ENCODE assay signal across 30 cellular contexts in the genomic region with DNA sequence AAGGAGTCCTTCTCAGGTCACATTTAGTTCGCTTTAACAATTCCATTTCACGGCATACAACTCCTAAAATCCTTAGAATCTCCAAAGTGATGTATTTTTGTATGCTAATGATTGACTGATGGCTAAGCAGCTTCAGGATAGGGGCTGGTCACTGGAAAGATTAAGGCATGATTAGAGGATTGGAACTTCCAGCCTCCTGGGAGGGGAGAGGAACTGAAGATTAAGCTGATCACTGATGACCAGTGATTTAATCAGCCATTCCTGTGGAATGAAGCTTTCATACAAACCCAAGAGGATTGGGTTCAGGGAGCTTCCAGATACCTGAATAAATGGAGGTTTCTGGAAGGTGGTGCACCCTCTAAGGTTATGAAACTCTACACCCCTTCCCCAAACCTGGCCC.
"Had no signal": no experiment of that assay in that cellular context is flagged by ENCODE, and none has a peak within 500 bp of the region (broad histone marks: within the 10 kb centered on the region; RNA-seq: fewer than 3 reads in every experiment).

No MANE protein-coding gene starts in this region.

- ATAC-seq: activated CD4-positive, alpha-beta T cell treated with anti-CD3 and anti-CD28 coated beads for 36 hours; activated T-helper 17 cell treated with anti-CD3 and anti-CD28 coated beads, Interleukin-2, amount 50 U/mL, for 72 hours; esophagus mucosa; foreskin keratinocyte; gastrocnemius medialis; heart right ventricle; T-helper 17 cell had no signal

- H3K27ac Mint-ChIP-seq: activated CD4-positive, alpha-beta memory T cell treated with anti-CD3 and anti-CD28 coated beads, Interleukin-2, amount 10 ng/mL, durations not matched to agents 7 days and 5 days; activated CD4-positive, alpha-beta T cell treated with anti-CD3 and anti-CD28 coated beads for 36 hours; activated CD4-positive, alpha-beta T cell treated with anti-CD3 and anti-CD28 coated beads, Interleukin-2, amount 10 ng/mL, durations not matched to agents 24 days and 14 days; activated naive CD8-positive, alpha-beta T cell; activated T-helper 17 cell treated with anti-CD3 and anti-CD28 coated beads, Interleukin-2, amount 50 U/mL, for 72 hours; dendritic cell treated with granulocyte-macrophage colony-stimulating factor and Interleukin-4, amounts not matched to agents 40 ng/mL and 50 ng/mL, for 4 days; endodermal cell; T-helper 17 cell; T-helper 2 cell treated with Interferon-gamma antibody and Interleukin-4, amounts not matched to agents 5 μg/mL and 100 μg/mL, for 36 hours had no signal

- H3K9me3 Mint-ChIP-seq: activated CD4-positive, alpha-beta memory T cell treated with anti-CD3 and anti-CD28 coated beads, Interleukin-2, amount 10 ng/mL, durations not matched to agents 7 days and 5 days; activated CD4-positive, alpha-beta T cell treated with anti-CD3 and anti-CD28 coated beads, Interleukin-2, amount 10 ng/mL, durations not matched to agents 24 days and 14 days; activated T-cell treated with anti-CD3 and anti-CD28 coated beads, Interleukin-2, amount 50 U/mL, for 4 hours; activated T-helper 17 cell treated with anti-CD3 and anti-CD28 coated beads, Interleukin-2, amount 50 U/mL, for 72 hours; central memory CD8-positive, alpha-beta T cell; dendritic cell treated with granulocyte-macrophage colony-stimulating factor and Interleukin-4, amounts not matched to agents 40 ng/mL and 50 ng/mL, for 4 days; endodermal cell; T-helper 2 cell treated with Interferon-gamma antibody and Interleukin-4, amounts not matched to agents 5 μg/mL and 100 μg/mL, for 36 hours had no signal

- H3K4me1 Mint-ChIP-seq: activated CD4-positive, alpha-beta T cell treated with anti-CD3 and anti-CD28 coated beads for 36 hours; activated CD4-positive, alpha-beta T cell treated with anti-CD3 and anti-CD28 coated beads, Interleukin-2, amount 10 ng/mL, durations not matched to agents 24 days and 14 days; activated T-helper 17 cell treated with anti-CD3 and anti-CD28 coated beads, Interleukin-2, amount 50 U/mL, for 72 hours; central memory CD8-positive, alpha-beta T cell had no signal

- H3K27ac ChIP-seq: brain microvascular endothelial cell, coronary artery, dorsolateral prefrontal cortex, foreskin keratinocyte, gastrocnemius medialis, heart right ventricle had no signal

- H3K36me3 ChIP-seq: brain microvascular endothelial cell, gastrocnemius medialis, heart right ventricle had no signal

- H3K27me3 ChIP-seq: brain microvascular endothelial cell had no signal

- H3K4me1 ChIP-seq: foreskin keratinocyte, gastrocnemius medialis, heart right ventricle had no signal

- H3K9me3 ChIP-seq: gastrocnemius medialis, heart right ventricle had no signal

- H3K36me3 Mint-ChIP-seq: activated naive CD8-positive, alpha-beta T cell had no signal

- DNase-seq: activated CD4-positive, alpha-beta memory T cell treated with anti-CD3 and anti-CD28 coated beads, Interleukin-2, amount 10 ng/mL, durations not matched to agents 7 days and 5 days; activated CD4-positive, alpha-beta T cell treated with anti-CD3 and anti-CD28 coated beads for 36 hours; activated CD4-positive, alpha-beta T cell treated with anti-CD3 and anti-CD28 coated beads, Interleukin-2, amount 10 ng/mL, durations not matched to agents 24 days and 14 days; activated CD4-positive, CD25-positive, alpha-beta regulatory T cell; activated CD4-positive, CD25-positive, alpha-beta regulatory T cell treated with anti-CD3 and anti-CD28 coated beads, Interleukin-2, amount 50 U/mL, for 72 hours; activated CD8-positive, alpha-beta memory T cell treated with anti-CD3 and anti-CD28 coated beads for 24 hours; activated effector memory CD4-positive, alpha-beta T cell treated with Interleukin-2 at 50 U/mL for 16 hours; activated gamma-delta T cell treated with Interleukin-2 at 50 U/mL for 16 hours; activated naive CD4-positive, alpha-beta T cell treated with anti-CD3 and anti-CD28 coated beads, Interleukin-2, amount 50 U/mL, for 16 hours; activated naive CD4-positive, alpha-beta T cell treated with Interleukin-2 at 50 U/mL for 16 hours; activated T-cell treated with anti-CD3 and anti-CD28 coated beads, Interleukin-2, amount 50 U/mL, for 4 hours; amniotic stem cell; anterior cingulate cortex; brain microvascular endothelial cell; dorsolateral prefrontal cortex; effector memory CD4-positive, alpha-beta T cell; endodermal cell; foreskin keratinocyte; gastrocnemius medialis; heart right ventricle; T-helper 1 cell; T-helper 17 cell; T1000 had no signal

- H3K4me3 ChIP-seq: coronary artery, dorsolateral prefrontal cortex, gastrocnemius medialis, heart right ventricle had no signal

- H3K4me3 Mint-ChIP-seq: activated CD4-positive, alpha-beta memory T cell treated with anti-CD3 and anti-CD28 coated beads, Interleukin-2, amount 10 ng/mL, durations not matched to agents 7 days and 5 days; activated CD4-positive, alpha-beta T cell treated with anti-CD3 and anti-CD28 coated beads for 36 hours; activated CD4-positive, alpha-beta T cell treated with anti-CD3 and anti-CD28 coated beads, Interleukin-2, amount 10 ng/mL, durations not matched to agents 24 days and 14 days; activated naive CD8-positive, alpha-beta T cell; activated T-cell treated with anti-CD3 and anti-CD28 coated beads, Interleukin-2, amount 50 U/mL, for 4 hours; activated T-helper 17 cell treated with anti-CD3 and anti-CD28 coated beads, Interleukin-2, amount 50 U/mL, for 72 hours; central memory CD8-positive, alpha-beta T cell; dendritic cell treated with granulocyte-macrophage colony-stimulating factor and Interleukin-4, amounts not matched to agents 40 ng/mL and 50 ng/mL, for 4 days; endodermal cell; T-helper 17 cell; T-helper 2 cell treated with Interferon-gamma antibody and Interleukin-4, amounts not matched to agents 5 μg/mL and 100 μg/mL, for 36 hours had no signal
